Comparison of ENCODE assay signal across 11 cellular contexts in the genomic region with DNA sequence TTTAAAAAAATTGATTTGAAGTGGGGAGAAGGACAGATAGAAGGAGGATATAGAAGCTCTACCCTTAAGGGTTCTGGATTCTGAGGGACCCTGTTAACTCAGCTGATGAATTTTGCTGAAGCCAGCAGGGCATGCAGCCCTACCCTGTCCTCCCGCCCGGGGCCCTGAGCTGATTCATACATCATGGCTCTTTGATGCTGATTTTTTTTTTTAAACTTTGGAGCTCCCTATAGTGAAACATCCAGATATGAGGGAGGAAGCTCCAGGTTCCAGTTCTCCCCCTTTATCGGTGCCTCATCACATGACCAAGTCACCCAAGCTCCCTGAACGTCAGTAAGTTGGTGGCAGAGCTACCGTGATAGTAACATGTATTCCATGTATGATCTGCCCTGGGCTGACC. TPM values are rescaled to one million over a fixed set of nuclear protein-coding genes. Genes with fewer than 3 reads are reported as not detected.
DNase-seq lines count a peak whose midpoint lies in the region; ATAC-seq and TF ChIP-seq lines count a peak whose summit lies in the region.
"Had no signal": no experiment of that assay in that cellular context is flagged by ENCODE, and none has a peak within 500 bp of the region (broad histone marks: within the 10 kb centered on the region; RNA-seq: fewer than 3 reads in every experiment).

No MANE protein-coding gene starts in this region.

- no peak for ATAC-seq in GM21360 (IDR thresholded peaks at IDR 0.05; ENCODE audit: unreplicated experiment)
- ATAC-seq in HG02981 (IDR thresholded peaks at IDR 0.05; ENCODE audit: unreplicated experiment), result no peak
- ATAC-seq: PC-3 had no signal

- H3K9me3 Mint-ChIP-seq in type B pancreatic cell, result no peaks in the 10 kb centered on the region

- in situ Hi-C loops in brain microvascular endothelial cell (cut with HindIII; ENCODE audit: low pct_ligation_motif_present, low sequenced_read_pairs), result no loop called here

- DNase-seq in NCI-H226, result peak; percentile 75
- peak; percentile 71 for DNase-seq in brain microvascular endothelial cell
- peak; percentile 24 for DNase-seq in kidney tubule cell (ENCODE audit: low spot score)
- no peak for DNase-seq in type B pancreatic cell (ENCODE audit: extremely low spot score, unreplicated experiment)
- no peak for DNase-seq in NCI-H1105 treated with DMSO at 0.1 percent for 48 hours (lab: John Stamatoyannopoulos, UW)
- DNase-seq in Ammon's horn (ENCODE audit: low spot score), result no peak
- DNase-seq: DMS53; PC-3; stimulated activated CD4-positive, alpha-beta T cell treated with anti-CD3 and anti-CD28 coated beads, Interleukin-2, amount 100 ng/mL, for 48 hours had no signal

- peak overlapping the region; percentile 28 for H3K27ac ChIP-seq in brain microvascular endothelial cell

- no peaks in the 10 kb centered on the region for H3K27me3 ChIP-seq in brain microvascular endothelial cell (replicated peaks)

- peaks cover 47% of the 10 kb centered on the region for H3K36me3 ChIP-seq in brain microvascular endothelial cell (replicated peaks)

- H3K4me3 ChIP-seq in brain microvascular endothelial cell (ENCODE audit: low read depth, low read length), result no peak overlapping the region

- H3K4me3 Mint-ChIP-seq in type B pancreatic cell, result no peak overlapping the region

- peaks cover 24% of the 10 kb centered on the region for H3K4me1 Mint-ChIP-seq in type B pancreatic cell (ENCODE audit: unreplicated experiment)

- TF ChIP-seq CTCF in brain microvascular endothelial cell (IDR thresholded peaks at IDR 0.05; ENCODE audit: low read depth, low read length, missing control alignments), result no peak
- no peak for TF ChIP-seq CTCF in type B pancreatic cell (conservative IDR thresholded peaks at IDR 0.05)

- H3K36me3 Mint-ChIP-seq in type B pancreatic cell, result peaks cover 11% of the 10 kb centered on the region

- no peaks in the 10 kb centered on the region for H3K27me3 Mint-ChIP-seq in type B pancreatic cell

- peak overlapping the region; percentile 31 for H3K27ac Mint-ChIP-seq in type B pancreatic cell

RNA-seq across cellular contexts. Expression of gene SPARC, which starts 26.1 kb away (rescaled TPM):
- 454 and 973 TPM in 2 replicates for total RNA-seq in type B pancreatic cell (ENCODE audit: low replicate concordance)

Comparison
In these comparisons a context has a peak if more than half of its experiments do, and no peak if none do; other contexts are left out.
1. DNase-seq: peak in NCI-H226 (single experiment), brain microvascular endothelial cell (single experiment) and kidney tubule cell (single experiment); none in type B pancreatic cell (single experiment), NCI-H1105 treated with DMSO at 0.1 percent for 48 hours (single experiment) and Ammon's horn (single experiment).